ENCODE assay signal across 1 cellular context in genomic region chr19:35141627-35142401, GRCh38.
TF ChIP-seq lines count a peak whose summit lies in the region.

No MANE protein-coding gene starts in this region.

TF ChIP-seq in H1, 55 proteins besides CTCF, POLR2A, EP300 and RAD21:
- TF ChIP-seq HDAC2 (IDR thresholded peaks at IDR 0.05; ENCODE audit: borderline replicate concordance in 1 of 2, low read depth in 2 of 2, low read length in 2 of 2) (peak in 1 of 2 experiments; percentile 82; a peak in 1 of 4 replicates), CBX5 (IDR thresholded peaks at IDR 0.05; ENCODE audit: low read depth, low read length) (no peak), ATF3 (IDR thresholded peaks at IDR 0.05; ENCODE audit: insufficient read depth, low read depth, low read length) (no peak), CBX8 (IDR thresholded peaks at IDR 0.05; ENCODE audit: borderline replicate concordance, low read depth, low read length) (no peak), POLR2AphosphoS5 (IDR thresholded peaks at IDR 0.05; ENCODE audit: low read depth, low read length) (no peak), FOSL1 (IDR thresholded peaks at IDR 0.05; ENCODE audit: insufficient read depth, low read depth, low read length) (no peak)
